ENCODE assay signal across 7 cellular contexts in the genomic region with DNA sequence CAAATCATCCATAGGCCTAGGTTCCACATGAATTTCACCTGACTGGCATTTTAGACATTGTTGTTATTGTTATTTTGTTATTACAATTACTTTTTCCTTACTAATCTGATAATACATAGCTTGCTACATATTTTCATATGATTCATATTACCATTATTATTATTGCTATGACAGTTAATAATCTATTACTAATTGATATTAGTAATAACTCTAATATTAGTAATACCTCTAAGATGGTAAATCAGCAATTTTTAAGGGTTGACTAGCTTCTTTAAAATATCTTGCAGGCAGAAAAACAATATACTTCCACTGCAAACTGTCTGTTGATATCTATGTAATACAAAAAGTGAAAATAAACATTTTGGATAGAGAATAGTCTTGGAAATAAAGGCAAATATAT.
"Had no signal": no experiment of that assay in that cellular context is flagged by ENCODE, and none has a peak within 500 bp of the region (broad histone marks: within the 10 kb centered on the region; RNA-seq: fewer than 3 reads in every experiment).

No MANE protein-coding gene starts in this region.

- H3K4me2 ChIP-seq: KMS-11 had no signal

- ATAC-seq: HepG2 had no signal

- FAIRE-seq: HepG2, HTR-8/SVneo had no signal

- H3K27ac ChIP-seq: HL-60, KMS-11 had no signal

- DNase-seq: IMR-90, KBM-7, KG1 had no signal

- H3K9ac ChIP-seq: KMS-11 had no signal
